In genomic region chr1:207050768-207051614, GRCh38 we compare ENCODE assay signal across 8 cellular contexts. TPM values are rescaled to one million over a fixed set of nuclear protein-coding genes. Genes with fewer than 3 reads are reported as not detected.
A peak's percentile ranks its signal among the peaks of the same experiment; 100 is the strongest.
DNase-seq lines count a peak whose midpoint lies in the region; ATAC-seq, FAIRE-seq and TF ChIP-seq lines count a peak whose summit lies in the region.

Gene YOD1 (minus strand): TSS chr1:207051208. CDS start chr1:207051030, 178 bp downstream.

- H3K27ac ChIP-seq in small intestine (ENCODE audit: low read depth in 1 of 2, low read length in 1 of 2) = peak within 1 kb of the TSS; percentile 79 to 94

- DNase-seq in GM13977 (ENCODE audit: low spot score) = peak; percentile 89
- DNase-seq in NCI-H2227 (lab: John Stamatoyannopoulos, UW; ENCODE audit: unreplicated experiment) = peak; percentile 96
- peak; percentile 91 for DNase-seq in WTC11 (ENCODE audit: low spot score)
- peak; percentile 92 for DNase-seq in bronchial epithelial cell (ENCODE audit: low read depth)
- peak; percentile 86 to 89 (median 88) for DNase-seq in immature natural killer cell
- peak; percentile 92 for DNase-seq in small intestine
- DNase-seq in KBM-7 = no peak

- CTCF ChIA-PET in WTC11 (lab: Charles Lee) = interaction anchor here (2.0 kb wide), 1 partner anchor 19 kb away, joined by 17 read pairs; the partner anchor contains the start of gene C1orf116

- H3K4me3 Mint-ChIP-seq in WTC11 (peak within 1 kb of the TSS; percentile 95), immature natural killer cell (peak within 1 kb of the TSS; percentile 93 to 100 (median 99))

- H3K4me3 ChIP-seq in bronchial epithelial cell (ENCODE audit: low read depth, low read length) = peak within 1 kb of the TSS; percentile 82
- peak within 1 kb of the TSS; percentile 80 to 86 for H3K4me3 ChIP-seq in small intestine (ENCODE audit: low read depth in 1 of 2, low read length in 2 of 2)

- POLR2A ChIA-PET in WTC11 (lab: Charles Lee) = no interaction called here

- H3K36me3 ChIP-seq in bronchial epithelial cell (ENCODE audit: control insufficient read depth, insufficient read depth, low read length) (peaks cover 9% of the 10 kb centered on the region), small intestine (ENCODE audit: control insufficient read depth in 2 of 2, insufficient read depth in 2 of 2, low read length in 2 of 2) (peaks cover 0 to 4% of the 10 kb centered on the region in 2 donors)

- no peaks in the 10 kb centered on the region for H3K27me3 ChIP-seq in bronchial epithelial cell (ENCODE audit: control insufficient read depth, insufficient read depth, low read length)
- no peaks in the 10 kb centered on the region for H3K27me3 ChIP-seq in small intestine (ENCODE audit: control insufficient read depth in 2 of 2, insufficient read depth in 2 of 2, low read length in 2 of 2)

- H3K27me3 Mint-ChIP-seq in WTC11 (ENCODE audit: low read depth) = no peaks in the 10 kb centered on the region
- H3K27me3 Mint-ChIP-seq in immature natural killer cell (ENCODE audit: low read depth in 3 of 3) = peaks cover 0 to 9% (median 9%) of the 10 kb centered on the region in 3 donors

- H3K9me3 Mint-ChIP-seq in WTC11 (no peaks in the 10 kb centered on the region), immature natural killer cell (no peaks in the 10 kb centered on the region)

- whole genome bisulfite sequencing in small intestine, 3 donors = 2 to 6% (median 3%) methylated on average over 47 of the region's 47 CpGs

- H3K4me1 Mint-ChIP-seq in WTC11 = peaks cover 53% of the 10 kb centered on the region
- peaks cover 47 to 76% of the 10 kb centered on the region in 2 donors for H3K4me1 Mint-ChIP-seq in immature natural killer cell

- peak; percentile 58 for ATAC-seq in HG03045 (IDR thresholded peaks at IDR 0.05; ENCODE audit: unreplicated experiment)
- ATAC-seq in WTC11 = peak; percentile 28

- H3K9me3 ChIP-seq in small intestine (ENCODE audit: control insufficient read depth, low read depth) = no peaks in the 10 kb centered on the region

- H3K27ac Mint-ChIP-seq in WTC11 (peak within 1 kb of the TSS; percentile 98), immature natural killer cell (peak within 1 kb of the TSS; percentile 93 to 98 (median 96))

- FAIRE-seq in bronchial epithelial cell (lab: Jason Lieb, UNC) (no peak), small intestine (lab: Jason Lieb, UNC) (no peak)

- TF ChIP-seq CTCF in GM13977 (IDR thresholded peaks at IDR 0.05; ENCODE audit: extremely low read depth, insufficient read depth, missing control alignments) (no peak), WTC11 (IDR thresholded peaks at IDR 0.05) (no peak), bronchial epithelial cell (IDR thresholded peaks at IDR 0.05; ENCODE audit: insufficient read depth, low read length, severe bottlenecking) (no peak)

- H3K36me3 Mint-ChIP-seq in WTC11 (peaks cover 30% of the 10 kb centered on the region), immature natural killer cell (peaks cover 0 to 13% (median 4%) of the 10 kb centered on the region in 3 donors)

- in situ Hi-C loops in GM13977 (cut with MboI; ENCODE audit: low pct_unique_long_range_greater_than_20kb, low sequenced_read_pairs, unreplicated experiment) = no loop called here
- in situ Hi-C loops in KBM-7 (cut with MboI; ENCODE audit: low pct_unique_long_range_greater_than_20kb, low sequenced_read_pairs) = no loop called here

- peaks cover 1 to 8% of the 10 kb centered on the region in 2 donors for H3K4me1 ChIP-seq in small intestine (ENCODE audit: control insufficient read depth in 2 of 2, insufficient read depth in 1 of 2, low read depth in 1 of 2, low read length in 1 of 2)

TF ChIP-seq in WTC11, 78 proteins besides CTCF, POLR2A, EP300 and RAD21:
- peak; percentile 61 for TF ChIP-seq SP1 (CRISPR knock-in tag; conservative IDR thresholded peaks at IDR 0.05)
- TF ChIP-seq TEAD1 (CRISPR knock-in tag; IDR thresholded peaks at IDR 0.05) = peak; percentile 28; the same call in 1 of the 2 replicates
- no peak for TF ChIP-seq ZBTB21 (CRISPR knock-in tag; IDR thresholded peaks at IDR 0.05; ENCODE audit: borderline replicate concordance)
- TF ChIP-seq ARID4B (CRISPR knock-in tag; IDR thresholded peaks at IDR 0.05; ENCODE audit: borderline replicate concordance) = peak; percentile 75; the same call in 1 of the 2 replicates
- peak; percentile 88; the same call in 1 of the 2 replicates for TF ChIP-seq HMGXB4 (CRISPR knock-in tag; IDR thresholded peaks at IDR 0.05)
- TF ChIP-seq FOXP1 (CRISPR knock-in tag; IDR thresholded peaks at IDR 0.05; ENCODE audit: borderline replicate concordance) = peak; percentile 67; the same call in 1 of the 2 replicates
- no peak for TF ChIP-seq ZNF423 (CRISPR knock-in tag; IDR thresholded peaks at IDR 0.05)
- peak; percentile 58; the same call in 1 of the 2 replicates for TF ChIP-seq MAX (CRISPR knock-in tag; IDR thresholded peaks at IDR 0.05)
- TF ChIP-seq ZNF232 (CRISPR knock-in tag; IDR thresholded peaks at IDR 0.05) = 0 out of 2 replicates have a peak, but pooled peaks have one; percentile 30
- TF ChIP-seq CDX4 (CRISPR knock-in tag; IDR thresholded peaks at IDR 0.05; ENCODE audit: borderline replicate concordance) = no peak
- TF ChIP-seq MYBL2 (CRISPR knock-in tag; IDR thresholded peaks at IDR 0.05) = peak; percentile 88
- TF ChIP-seq E2F1 (CRISPR knock-in tag; IDR thresholded peaks at IDR 0.05) = 0 out of 2 replicates have a peak, but pooled peaks have one; percentile 41
- 0 out of 2 replicates have a peak, but pooled peaks have one; percentile 59 for TF ChIP-seq ETV6 (CRISPR knock-in tag; IDR thresholded peaks at IDR 0.05)

RNA-seq across cellular contexts. Expression of gene YOD1, which starts in this region (rescaled TPM):
- total RNA-seq in WTC11 (2021) (9.8 to 12.0 TPM (median 10.2 TPM) in 3 replicates), bronchial epithelial cell (12.8 and 15.3 TPM in 2 replicates)
- polyA plus RNA-seq in immature natural killer cell (1 to 10 TPM in 1 of 3 donors, under 1 TPM in 1, not detected in 1; 0.49 to 1.5 TPM), small intestine (1 to 10 TPM; 1.9 to 2.7 (median 2.7) TPM)
